Comparison of ENCODE assay signal across 21 cellular contexts in the genomic region with DNA sequence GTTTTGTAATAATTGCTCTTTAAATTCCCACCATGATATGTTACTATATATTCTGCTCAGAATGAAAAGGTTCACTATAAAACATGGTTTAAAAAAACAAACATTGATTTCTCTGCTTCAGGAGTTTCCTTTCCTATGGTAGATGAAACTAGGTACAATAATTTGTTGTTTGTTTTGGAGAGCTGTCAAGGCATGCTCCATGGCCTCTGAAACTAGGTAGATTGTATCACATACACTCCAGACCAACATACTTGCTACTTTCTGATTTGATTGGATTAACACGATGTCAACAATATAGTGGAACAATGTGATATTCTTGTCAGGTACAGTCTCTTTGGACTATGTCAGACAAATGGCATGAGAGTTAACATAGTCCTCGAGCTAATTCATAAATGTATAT.
"Had no signal": no experiment of that assay in that cellular context is flagged by ENCODE, and none has a peak within 500 bp of the region (broad histone marks: within the 10 kb centered on the region; RNA-seq: fewer than 3 reads in every experiment).

No MANE protein-coding gene starts in this region.

- H3K27me3 Mint-ChIP-seq: activated B cell treated with CpG ODN at 0.5 μM for 24 hours; activated CD4-positive, alpha-beta memory T cell treated with anti-CD3 and anti-CD28 coated beads for 36 hours; effector memory CD8-positive, alpha-beta T cell; naive thymus-derived CD4-positive, alpha-beta T cell; progenitor cell of endocrine pancreas had no signal

- H3K4me1 ChIP-seq: neural progenitor cell, stomach, vagina had no signal

- H3K4me3 ChIP-seq: cardiac muscle cell, neural progenitor cell, stomach, vagina had no signal

- H3K4me1 Mint-ChIP-seq: activated B cell treated with CpG ODN at 0.5 μM for 24 hours; immature natural killer cell; naive thymus-derived CD4-positive, alpha-beta T cell; neural progenitor cell; stimulated activated effector memory CD8-positive, alpha-beta T cell treated with anti-CD3 and anti-CD28 coated beads, Interleukin-12 subunit alpha, Interleukin-12 subunit beta, amount 100 ng/mL, for 72 hours had no signal

- H3K4me3 Mint-ChIP-seq: activated B cell treated with CpG ODN at 0.5 μM for 24 hours; activated CD4-positive, alpha-beta memory T cell treated with anti-CD3 and anti-CD28 coated beads for 36 hours; activated T-helper 1 cell treated with anti-CD3 and anti-CD28 coated beads, Interleukin-12 subunit alpha, Interleukin-12 subunit beta, Interleukin-2, Interleukin-4 antibody, amounts not matched to agents 30 ng/mL and 10 ng/mL and 1 ng/mL, durations not matched to agents 14 hours and 24 hours and 36 hours; effector memory CD8-positive, alpha-beta T cell; immature natural killer cell; naive thymus-derived CD4-positive, alpha-beta T cell; neural progenitor cell; stimulated activated effector memory CD8-positive, alpha-beta T cell treated with anti-CD3 and anti-CD28 coated beads, Interleukin-12 subunit alpha, Interleukin-12 subunit beta, amount 100 ng/mL, for 72 hours had no signal

- H3K9me3 ChIP-seq: stomach, vagina had no signal

- H3K27me3 ChIP-seq: cardiac muscle cell, neural progenitor cell, stomach, vagina had no signal

- H3K36me3 Mint-ChIP-seq: activated CD4-positive, alpha-beta memory T cell treated with anti-CD3 and anti-CD28 coated beads for 36 hours; activated naive CD4-positive, alpha-beta T cell treated with anti-CD3 and anti-CD28 coated beads, Interleukin-2, amount 50 U/mL, for 72 hours; neural progenitor cell; stimulated activated effector memory CD8-positive, alpha-beta T cell treated with anti-CD3 and anti-CD28 coated beads, Interleukin-12 subunit alpha, Interleukin-12 subunit beta, amount 100 ng/mL, for 72 hours had no signal

- H3K36me3 ChIP-seq: cardiac muscle cell, neural progenitor cell, stomach, vagina had no signal

- H3K9me3 Mint-ChIP-seq: neural progenitor cell had no signal

- H3K27ac ChIP-seq: cardiac muscle cell, neural progenitor cell, stomach, vagina had no signal

- DNase-seq: activated B cell treated with CpG ODN at 0.5 μM for 24 hours; activated CD4-positive, alpha-beta memory T cell treated with anti-CD3 and anti-CD28 coated beads for 36 hours; activated CD4-positive, alpha-beta T cell treated with anti-CD3 and anti-CD28 coated beads for 4 hours; activated gamma-delta T cell treated with Interleukin-2 at 50 U/mL for 16 hours; activated T-cell treated with anti-CD3 and anti-CD28 coated beads for 4 hours; dermis blood vessel endothelial cell; effector memory CD8-positive, alpha-beta T cell; immature natural killer cell; mesendoderm; naive thymus-derived CD4-positive, alpha-beta T cell; right cardiac atrium; stimulated activated CD4-positive, alpha-beta T cell treated with anti-CD3 and anti-CD28 coated beads, Interleukin-4, amount 100 ng/mL, for 24 hours; stomach; trophoblast cell had no signal

- H3K27ac Mint-ChIP-seq: activated B cell treated with CpG ODN at 0.5 μM for 24 hours; activated CD4-positive, alpha-beta memory T cell treated with anti-CD3 and anti-CD28 coated beads for 36 hours; activated naive CD4-positive, alpha-beta T cell treated with anti-CD3 and anti-CD28 coated beads, Interleukin-2, amount 50 U/mL, for 72 hours; activated T-helper 1 cell treated with anti-CD3 and anti-CD28 coated beads, Interleukin-12 subunit alpha, Interleukin-12 subunit beta, Interleukin-2, Interleukin-4 antibody, amounts not matched to agents 30 ng/mL and 10 ng/mL and 1 ng/mL, durations not matched to agents 14 hours and 24 hours and 36 hours; effector memory CD8-positive, alpha-beta T cell; immature natural killer cell; naive thymus-derived CD4-positive, alpha-beta T cell; neural progenitor cell; progenitor cell of endocrine pancreas; stimulated activated effector memory CD8-positive, alpha-beta T cell treated with anti-CD3 and anti-CD28 coated beads, Interleukin-12 subunit alpha, Interleukin-12 subunit beta, amount 100 ng/mL, for 72 hours had no signal
